ENCODE assay signal across 30 cellular contexts in the genomic region with DNA sequence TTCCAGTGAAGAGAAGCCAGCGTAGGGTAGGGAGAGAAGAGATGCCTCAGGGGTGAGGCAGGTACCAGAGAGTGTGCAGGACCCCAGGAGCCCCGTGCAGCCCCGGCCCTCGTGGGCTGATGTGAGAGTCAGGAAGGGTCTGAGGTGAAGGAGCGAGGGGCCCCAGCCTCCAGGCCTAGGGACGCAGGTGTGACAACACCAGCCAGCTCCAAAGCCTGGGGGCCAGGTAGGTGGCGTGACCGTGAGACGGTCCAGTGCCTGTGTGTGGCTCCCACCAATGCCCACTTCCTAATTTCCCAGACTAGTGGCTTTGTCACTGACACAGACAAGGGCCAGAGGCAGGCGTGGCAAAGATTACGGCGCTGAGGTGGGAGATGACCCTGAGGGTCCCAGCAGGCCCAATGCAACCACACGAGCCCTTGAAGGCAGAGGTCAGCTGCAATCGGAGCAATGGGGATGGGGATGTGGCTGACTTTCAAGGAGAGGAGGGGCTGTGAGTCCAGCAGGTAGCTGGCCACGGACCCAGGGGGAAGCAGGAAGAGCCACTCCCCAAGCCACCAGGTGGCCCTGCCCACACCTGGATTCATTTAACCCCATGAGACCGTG.
"Had no signal": no experiment of that assay in that cellular context is flagged by ENCODE, and none has a peak within 500 bp of the region (broad histone marks: within the 10 kb centered on the region; RNA-seq: fewer than 3 reads in every experiment).

No MANE protein-coding gene starts in this region.

- H3K27ac ChIP-seq: SK-N-MC had no signal

- H3K36me3 Mint-ChIP-seq: activated CD4-positive, alpha-beta memory T cell treated with anti-CD3 and anti-CD28 coated beads for 36 hours; activated naive CD4-positive, alpha-beta T cell treated with anti-CD3 and anti-CD28 coated beads, Interleukin-2, amount 50 U/mL, for 72 hours; brain; T-cell had no signal

- H3K4me3 Mint-ChIP-seq: activated B cell treated with CpG ODN at 0.5 μM for 24 hours; activated CD4-positive, alpha-beta memory T cell treated with anti-CD3 and anti-CD28 coated beads for 36 hours; activated CD4-positive, alpha-beta T cell treated with anti-CD3 and anti-CD28 coated beads, Interleukin-2, amount 10 ng/mL, durations not matched to agents 7 days and 5 days; activated naive CD8-positive, alpha-beta T cell treated with anti-CD3 and anti-CD28 coated beads, Interleukin-2, amount 50 U/mL, for 24 hours; brain; T-cell had no signal

- H3K36me3 ChIP-seq: MG63 had no signal

- H3K4me1 Mint-ChIP-seq: activated B cell treated with CpG ODN at 0.5 μM for 24 hours; activated CD4-positive, alpha-beta T cell treated with anti-CD3 and anti-CD28 coated beads, Interleukin-2, amount 10 ng/mL, durations not matched to agents 7 days and 5 days; activated naive CD8-positive, alpha-beta T cell treated with anti-CD3 and anti-CD28 coated beads, Interleukin-2, amount 50 U/mL, for 24 hours; T-cell had no signal

- H3K4me3 ChIP-seq: MG63, SK-N-MC had no signal

- ATAC-seq: activated naive CD4-positive, alpha-beta T cell treated with anti-CD3 and anti-CD28 coated beads, Interleukin-2, amount 50 U/mL, for 72 hours; activated naive CD8-positive, alpha-beta T cell treated with anti-CD3 and anti-CD28 coated beads, Interleukin-2, amount 50 U/mL, for 24 hours; Panc1; Right ventricle myocardium inferior; T-cell had no signal

- H3K27me3 ChIP-seq: MG63 had no signal

- H3K27me3 Mint-ChIP-seq: activated B cell treated with CpG ODN at 0.5 μM for 24 hours; activated CD4-positive, alpha-beta memory T cell treated with anti-CD3 and anti-CD28 coated beads for 36 hours; activated CD4-positive, alpha-beta T cell treated with anti-CD3 and anti-CD28 coated beads, Interleukin-2, amount 10 ng/mL, durations not matched to agents 7 days and 5 days; activated naive CD8-positive, alpha-beta T cell treated with anti-CD3 and anti-CD28 coated beads, Interleukin-2, amount 50 U/mL, for 24 hours had no signal

- H3K27ac Mint-ChIP-seq: activated B cell treated with CpG ODN at 0.5 μM for 24 hours; activated CD4-positive, alpha-beta memory T cell treated with anti-CD3 and anti-CD28 coated beads for 36 hours; activated CD4-positive, alpha-beta T cell treated with anti-CD3 and anti-CD28 coated beads, Interleukin-2, amount 10 ng/mL, durations not matched to agents 7 days and 5 days; activated naive CD4-positive, alpha-beta T cell treated with anti-CD3 and anti-CD28 coated beads, Interleukin-2, amount 50 U/mL, for 72 hours; activated naive CD8-positive, alpha-beta T cell treated with anti-CD3 and anti-CD28 coated beads, Interleukin-2, amount 50 U/mL, for 24 hours; brain; T-cell had no signal

- H3K9me3 Mint-ChIP-seq: activated B cell treated with CpG ODN at 0.5 μM for 24 hours; activated CD4-positive, alpha-beta memory T cell treated with anti-CD3 and anti-CD28 coated beads for 36 hours; activated CD4-positive, alpha-beta T cell treated with anti-CD3 and anti-CD28 coated beads, Interleukin-2, amount 10 ng/mL, durations not matched to agents 7 days and 5 days; activated naive CD4-positive, alpha-beta T cell treated with anti-CD3 and anti-CD28 coated beads, Interleukin-2, amount 50 U/mL, for 72 hours; activated naive CD8-positive, alpha-beta T cell treated with anti-CD3 and anti-CD28 coated beads, Interleukin-2, amount 50 U/mL, for 24 hours; T-cell had no signal

- H3K9me3 ChIP-seq: MG63 had no signal

- DNase-seq: activated B cell treated with CpG ODN at 0.5 μM for 24 hours; activated CD4-positive, alpha-beta memory T cell treated with anti-CD3 and anti-CD28 coated beads for 36 hours; activated CD4-positive, alpha-beta T cell treated with anti-CD3 and anti-CD28 coated beads for 1 hour; activated CD4-positive, alpha-beta T cell treated with anti-CD3 and anti-CD28 coated beads, Interleukin-2, amount 10 ng/mL, durations not matched to agents 7 days and 5 days; activated CD8-positive, alpha-beta memory T cell treated with anti-CD3 and anti-CD28 coated beads, Interleukin-2, amount 50 U/mL, for 4 hours; activated effector memory CD4-positive, alpha-beta T cell treated with Interleukin-2 at 50 U/mL for 16 hours; activated naive CD4-positive, alpha-beta T cell; activated naive CD8-positive, alpha-beta T cell treated with anti-CD3 and anti-CD28 coated beads, Interleukin-2, amount 50 U/mL, for 24 hours; activated T-cell treated with anti-CD3 and anti-CD28 coated beads, Interleukin-2, amount 50 U/mL, for 1 hour; amniotic stem cell; MG63; MV-4-11; NCI-H1092 treated with DMSO at 0.1 percent for 48 hours; NCI-H1417 treated with DMSO at 0.1 percent for 48 hours; NCI-H1694 treated with DMSO at 0.1 percent for 48 hours; NCI-H2029 treated with DMSO at 0.1 percent for 48 hours; NCI-H345; NCI-H510A; NCI-H69; NK-92 treated with Interleukin-12 subunit alpha and Interleukin-12 subunit beta, amount 100 ng/mL, for 24 hours; OCI-M1; RPMI8226; T-cell; T-helper 2 cell; T1000 had no signal
